Comparison of ENCODE assay signal across 13 cellular contexts in the genomic region with DNA sequence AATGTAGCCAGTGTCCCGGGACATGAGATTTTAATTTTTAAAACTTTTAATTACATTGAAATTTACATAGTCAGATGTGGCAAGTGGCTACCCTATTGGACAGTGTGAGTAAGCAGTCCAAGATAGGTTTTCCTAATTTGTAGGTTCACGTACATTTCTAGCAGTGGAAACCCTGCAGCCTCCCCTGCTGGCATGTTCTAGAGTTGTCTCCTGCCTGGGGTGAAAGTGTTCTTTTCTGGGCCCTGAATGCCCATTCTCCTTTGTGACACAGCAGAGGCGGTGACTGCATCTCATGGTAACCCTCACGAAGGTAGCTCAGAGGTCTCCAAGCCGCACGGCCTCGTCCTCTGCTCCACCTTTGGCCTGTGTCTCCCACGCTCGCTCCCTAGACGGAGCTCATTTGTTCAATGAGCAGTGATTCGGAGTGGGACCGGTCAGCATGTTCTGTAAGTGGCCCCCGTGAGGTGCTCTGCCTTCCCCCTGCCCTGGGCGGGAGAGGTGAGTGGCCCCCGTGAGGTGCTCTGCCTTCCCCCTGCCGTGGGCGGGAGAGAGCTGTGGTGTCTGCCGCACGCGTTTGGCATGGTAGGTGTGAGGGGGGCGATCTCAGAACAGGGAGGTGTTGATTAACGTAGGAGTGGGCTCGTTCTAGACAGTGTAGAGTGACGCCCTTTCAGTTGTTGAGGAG. TPM values are rescaled to one million over a fixed set of nuclear protein-coding genes. Genes with fewer than 3 reads are reported as not detected.
DNase-seq lines count a peak whose midpoint lies in the region; ATAC-seq and TF ChIP-seq lines count a peak whose summit lies in the region.
"Had no signal": no experiment of that assay in that cellular context is flagged by ENCODE, and none has a peak within 500 bp of the region (broad histone marks: within the 10 kb centered on the region; RNA-seq: fewer than 3 reads in every experiment).

No MANE protein-coding gene starts in this region.

- H3K4me1 ChIP-seq in cardiac muscle cell (ENCODE audit: low read depth): no peaks in the 10 kb centered on the region
- peaks cover 0 to 5% of the 10 kb centered on the region in 2 donors for H3K4me1 ChIP-seq in right atrium auricular region
- H3K4me1 ChIP-seq in upper lobe of right lung: no peaks in the 10 kb centered on the region

- H3K27ac Mint-ChIP-seq in WTC11: peak overlapping the region; percentile 78; the same call in 1 of the 2 replicates
- H3K27ac Mint-ChIP-seq: T-cell had no signal

- CTCF ChIA-PET in WTC11 (lab: Charles Lee): interaction anchor here (1.1 kb wide), 1 partner anchor 17 kb away, joined by 3 read pairs; no protein-coding TSS in a partner anchor

- no peaks in the 10 kb centered on the region for H3K27me3 ChIP-seq in cardiac muscle cell
- H3K27me3 ChIP-seq in right atrium auricular region: no peaks in the 10 kb centered on the region
- no peaks in the 10 kb centered on the region for H3K27me3 ChIP-seq in upper lobe of right lung
- H3K27me3 ChIP-seq: BLaER1, vagina had no signal

- POLR2A ChIA-PET in WTC11 (lab: Charles Lee): no interaction called here

- H3K4me3 ChIP-seq in cardiac muscle cell (no peak overlapping the region), right atrium auricular region (no peak overlapping the region), upper lobe of right lung (no peak overlapping the region)
- H3K4me3 ChIP-seq: BLaER1, vagina had no signal

- peaks cover 6% of the 10 kb centered on the region; the same call in 1 of the 2 replicates for H3K4me1 Mint-ChIP-seq in WTC11

- H3K4me3 Mint-ChIP-seq in WTC11: no peak overlapping the region
- H3K4me3 Mint-ChIP-seq: T-cell had no signal

- H3K27ac ChIP-seq in cardiac muscle cell (no peak overlapping the region), right atrium auricular region (no peak overlapping the region), upper lobe of right lung (no peak overlapping the region)
- H3K27ac ChIP-seq: BLaER1, vagina had no signal

- no peaks in the 10 kb centered on the region for H3K27me3 Mint-ChIP-seq in WTC11 (ENCODE audit: low read depth)
- H3K27me3 Mint-ChIP-seq: T-cell had no signal

- no peaks in the 10 kb centered on the region for H3K9me3 Mint-ChIP-seq in WTC11
- H3K9me3 Mint-ChIP-seq: T-cell had no signal

- TF ChIP-seq CTCF in cardiac muscle cell (IDR thresholded peaks at IDR 0.05; ENCODE audit: low read depth, low read length): peak; percentile 19
- no peak for TF ChIP-seq CTCF in WTC11 (IDR thresholded peaks at IDR 0.05)
- peak in 1 of 2 donors; percentile 26 for TF ChIP-seq CTCF in right atrium auricular region (IDR thresholded peaks at IDR 0.05)
- no peak for TF ChIP-seq CTCF in upper lobe of right lung (IDR thresholded peaks at IDR 0.05)

- ATAC-seq in Right ventricle myocardium inferior (no peak), WTC11 (peak; percentile 59), upper lobe of right lung (peak; percentile 37), GM21576 (IDR thresholded peaks at IDR 0.05; ENCODE audit: unreplicated experiment) (no peak)

- H3K9me3 ChIP-seq in cardiac muscle cell (ENCODE audit: low read depth) (no peaks in the 10 kb centered on the region), right atrium auricular region (no peaks in the 10 kb centered on the region), upper lobe of right lung (no peaks in the 10 kb centered on the region)
- H3K9me3 ChIP-seq: BLaER1, vagina had no signal

- intact Hi-C loops in Right ventricle myocardium inferior (cut with DNase I): no loop called here
- intact Hi-C loops in upper lobe of right lung (cut with DNase I): no loop called here

- H3K36me3 ChIP-seq in cardiac muscle cell (peaks cover 20% of the 10 kb centered on the region), right atrium auricular region (peaks cover 44% of the 10 kb centered on the region), upper lobe of right lung (peaks cover 50% of the 10 kb centered on the region)

- DNase-seq in cardiac muscle cell (ENCODE audit: low read depth in 1 of 2, low spot score in 1 of 2) (no peak), Right ventricle myocardium inferior (ENCODE audit: missing footprints) (no peak), WTC11 (ENCODE audit: low spot score) (no peak), right atrium auricular region (ENCODE audit: low spot score) (peak; percentile 23), upper lobe of right lung (no peak), islet precursor cell (no peak)
- no peak for DNase-seq in stimulated activated CD4-positive, alpha-beta T cell treated with anti-CD3 and anti-CD28 coated beads, Interleukin-4, amount 100 ng/mL, for 4 hours
- DNase-seq: anterior cingulate cortex, GDM1, T-cell had no signal

- H3K36me3 Mint-ChIP-seq in WTC11: peaks cover 30% of the 10 kb centered on the region

TF ChIP-seq in WTC11, 78 proteins besides CTCF, POLR2A, EP300 and RAD21 (continues in another document):
- no peak for TF ChIP-seq ZBTB43 (CRISPR knock-in tag; IDR thresholded peaks at IDR 0.05)
- TF ChIP-seq ZNF317 (CRISPR knock-in tag; IDR thresholded peaks at IDR 0.05; ENCODE audit: borderline replicate concordance, low read depth): no peak
- TF ChIP-seq MYBL2 (CRISPR knock-in tag; IDR thresholded peaks at IDR 0.05): no peak
- TF ChIP-seq, protein P1, sequence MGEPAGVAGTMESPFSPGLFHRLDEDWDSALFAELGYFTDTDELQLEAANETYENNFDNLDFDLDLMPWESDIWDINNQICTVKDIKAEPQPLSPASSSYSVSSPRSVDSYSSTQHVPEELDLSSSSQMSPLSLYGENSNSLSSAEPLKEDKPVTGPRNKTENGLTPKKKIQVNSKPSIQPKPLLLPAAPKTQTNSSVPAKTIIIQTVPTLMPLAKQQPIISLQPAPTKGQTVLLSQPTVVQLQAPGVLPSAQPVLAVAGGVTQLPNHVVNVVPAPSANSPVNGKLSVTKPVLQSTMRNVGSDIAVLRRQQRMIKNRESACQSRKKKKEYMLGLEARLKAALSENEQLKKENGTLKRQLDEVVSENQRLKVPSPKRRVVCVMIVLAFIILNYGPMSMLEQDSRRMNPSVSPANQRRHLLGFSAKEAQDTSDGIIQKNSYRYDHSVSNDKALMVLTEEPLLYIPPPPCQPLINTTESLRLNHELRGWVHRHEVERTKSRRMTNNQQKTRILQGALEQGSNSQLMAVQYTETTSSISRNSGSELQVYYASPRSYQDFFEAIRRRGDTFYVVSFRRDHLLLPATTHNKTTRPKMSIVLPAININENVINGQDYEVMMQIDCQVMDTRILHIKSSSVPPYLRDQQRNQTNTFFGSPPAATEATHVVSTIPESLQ (CRISPR knock-in tag; IDR thresholded peaks at IDR 0.05): no peak
- TF ChIP-seq JAZF1 (CRISPR knock-in tag; IDR thresholded peaks at IDR 0.05): no peak
- no peak for TF ChIP-seq HMGXB4 (CRISPR knock-in tag; IDR thresholded peaks at IDR 0.05)
- no peak for TF ChIP-seq SOX15 (CRISPR knock-in tag; IDR thresholded peaks at IDR 0.05)
- TF ChIP-seq RORB (CRISPR knock-in tag; IDR thresholded peaks at IDR 0.05): no peak

RNA-seq across cellular contexts. Expression of gene WDR37, which starts 18.0 kb away (rescaled TPM):
- 13.0 and 14.6 TPM in 2 replicates for total RNA-seq in cardiac muscle cell
- 15.7 and 16.7 TPM in 2 replicates for polyA plus RNA-seq in cardiac muscle cell
- 28.9 TPM for total RNA-seq in Right ventricle myocardium inferior
- 10.4 to 13.6 TPM (median 11.8 TPM) in 3 replicates for total RNA-seq in WTC11 (2021)
- 10 to 100 TPM; 19.4 to 20.2 TPM for total RNA-seq in right atrium auricular region
- 19.9 TPM for total RNA-seq in upper lobe of right lung

RNA-seq across cellular contexts. Expression of gene IDI1, which starts 25.3 kb away (rescaled TPM):
- total RNA-seq in cardiac muscle cell (39.1 and 95.8 TPM in 2 replicates), Right ventricle myocardium inferior (14.6 TPM), WTC11 (2021) (41.7 to 47.2 TPM (median 44.7 TPM) in 3 replicates), right atrium auricular region (10 to 100 TPM; 16.7 to 24.3 TPM), upper lobe of right lung (68.5 TPM)
- 73.8 and 182 TPM in 2 replicates for polyA plus RNA-seq in cardiac muscle cell

RNA-seq across cellular contexts. Expression of gene IDI2, which starts 48.5 kb away (rescaled TPM):
- not detected in 2 replicates for total RNA-seq in cardiac muscle cell
- polyA plus RNA-seq in cardiac muscle cell: 0.20 TPM in 1 of 2 replicates, not detected in the other
- total RNA-seq in Right ventricle myocardium inferior: 0.30 TPM
- total RNA-seq in WTC11 (2021): not detected in 3 replicates
- total RNA-seq in right atrium auricular region: under 1 TPM in 1 of 2 donors, not detected in 1; 0.24 TPM
- total RNA-seq in upper lobe of right lung: not detected
- total RNA-seq: T-cell, vagina had no signal

Comparison
In these comparisons a context has a peak if more than half of its experiments do, and no peak if none do; other contexts are left out.
1. ATAC-seq: peak in WTC11 (single experiment) and upper lobe of right lung (single experiment); none in Right ventricle myocardium inferior (single experiment) and GM21576 (single experiment).